In genomic region chr9:504921-505821, GRCh38 we compare ENCODE assay signal across 8 cellular contexts. TPM values are rescaled to one million over a fixed set of nuclear protein-coding genes. Genes with fewer than 3 reads are reported as not detected.
DNase-seq lines count a peak whose midpoint lies in the region; ATAC-seq and TF ChIP-seq lines count a peak whose summit lies in the region.

No MANE protein-coding gene starts in this region.

- peak; percentile 21 for DNase-seq in activated CD4-positive, alpha-beta T cell treated with anti-CD3 and anti-CD28 coated beads for 48 hours
- DNase-seq in activated CD4-positive, alpha-beta T cell treated with anti-CD3 and anti-CD28 coated beads, Interleukin-2, amount 50 U/mL, for 4 hours = no peak
- DNase-seq in activated CD4-positive, alpha-beta T cell treated with anti-CD3 and anti-CD28 coated beads, Interleukin-2, amount 10 ng/mL, durations not matched to agents 24 days and 14 days = peak; percentile 66
- DNase-seq in upper lobe of right lung (peak; percentile 71), MV-4-11 (lab: John Stamatoyannopoulos, UW) (no peak)

- H3K36me3 ChIP-seq in muscle layer of duodenum (ENCODE audit: control insufficient read depth in 1 of 2, insufficient read depth in 2 of 2, low read length in 2 of 2) (no peaks in the 10 kb centered on the region), upper lobe of right lung (no peaks in the 10 kb centered on the region)

- H3K9me3 Mint-ChIP-seq in activated CD4-positive, alpha-beta T cell treated with anti-CD3 and anti-CD28 coated beads, Interleukin-2, amount 10 ng/mL, durations not matched to agents 24 days and 14 days = no peaks in the 10 kb centered on the region

- H3K4me3 ChIP-seq in muscle layer of duodenum (ENCODE audit: low read depth in 1 of 2, low read length in 2 of 2) (peak overlapping the region; percentile 63 to 87), upper lobe of right lung (peak overlapping the region; percentile 74)

- no peaks in the 10 kb centered on the region for H3K9me3 ChIP-seq in muscle layer of duodenum (ENCODE audit: control insufficient read depth in 1 of 2, low read length in 2 of 2)
- no peaks in the 10 kb centered on the region for H3K9me3 ChIP-seq in upper lobe of right lung

- H3K27me3 ChIP-seq in muscle layer of duodenum (ENCODE audit: low read depth, low read length) = no peaks in the 10 kb centered on the region
- no peaks in the 10 kb centered on the region for H3K27me3 ChIP-seq in upper lobe of right lung

- H3K27me3 Mint-ChIP-seq in activated CD4-positive, alpha-beta T cell treated with anti-CD3 and anti-CD28 coated beads, Interleukin-2, amount 10 ng/mL, durations not matched to agents 24 days and 14 days = peaks cover 46% of the 10 kb centered on the region

- H3K36me3 Mint-ChIP-seq in activated CD4-positive, alpha-beta T cell treated with anti-CD3 and anti-CD28 coated beads, Interleukin-2, amount 10 ng/mL, durations not matched to agents 24 days and 14 days (ENCODE audit: low read depth) = no peaks in the 10 kb centered on the region

- intact Hi-C loops in activated CD4-positive, alpha-beta T cell treated with anti-CD3 and anti-CD28 coated beads, Interleukin-2, amount 10 ng/mL, durations not matched to agents 24 days and 14 days (cut with micrococcal nuclease) = loop anchor here (1.0 to 10.0 kb wide), 3 partner anchors 35 to 1510 kb away; partner anchors contain the start of gene SMARCA2
- intact Hi-C loops in upper lobe of right lung (cut with DNase I) = no loop called here

- peaks cover 3 to 5% of the 10 kb centered on the region in 2 donors for H3K4me1 ChIP-seq in muscle layer of duodenum (ENCODE audit: control insufficient read depth in 1 of 2, insufficient read depth in 2 of 2, low read length in 2 of 2)
- peaks cover 20% of the 10 kb centered on the region for H3K4me1 ChIP-seq in upper lobe of right lung

- peak; percentile 7 for ATAC-seq in HG03060 (IDR thresholded peaks at IDR 0.05; ENCODE audit: low read depth, unreplicated experiment)
- peak; percentile 28 for ATAC-seq in esophagus mucosa
- ATAC-seq in upper lobe of right lung = peak; percentile 29

- peak overlapping the region; percentile 62 for H3K4me3 Mint-ChIP-seq in activated CD4-positive, alpha-beta T cell treated with anti-CD3 and anti-CD28 coated beads, Interleukin-2, amount 10 ng/mL, durations not matched to agents 24 days and 14 days

- H3K27ac ChIP-seq in muscle layer of duodenum (ENCODE audit: low read length) (no peak overlapping the region), upper lobe of right lung (peak overlapping the region; percentile 74)

- peaks cover 8% of the 10 kb centered on the region for H3K4me1 Mint-ChIP-seq in activated CD4-positive, alpha-beta T cell treated with anti-CD3 and anti-CD28 coated beads, Interleukin-2, amount 10 ng/mL, durations not matched to agents 24 days and 14 days

- TF ChIP-seq CTCF in upper lobe of right lung (IDR thresholded peaks at IDR 0.05) = no peak

- no peak overlapping the region for H3K27ac Mint-ChIP-seq in activated CD4-positive, alpha-beta T cell treated with anti-CD3 and anti-CD28 coated beads, Interleukin-2, amount 10 ng/mL, durations not matched to agents 24 days and 14 days

RNA-seq across cellular contexts. Expression of gene KANK1, which starts 0.7 kb away (rescaled TPM):
- 2.5 and 2.8 TPM in 2 replicates for total RNA-seq in activated CD4-positive, alpha-beta T cell treated with anti-CD3 and anti-CD28 coated beads, Interleukin-2, amount 10 ng/mL, durations not matched to agents 24 days and 14 days
- 45.4 TPM for total RNA-seq in esophagus mucosa
- 53.6 TPM for total RNA-seq in upper lobe of right lung

Comparison
In these comparisons a context has a peak if more than half of its experiments do, and no peak if none do; other contexts are left out.
1. DNase-seq: peak in activated CD4-positive, alpha-beta T cell treated with anti-CD3 and anti-CD28 coated beads for 48 hours (single experiment), activated CD4-positive, alpha-beta T cell treated with anti-CD3 and anti-CD28 coated beads, Interleukin-2, amount 10 ng/mL, durations not matched to agents 24 days and 14 days (single experiment) and upper lobe of right lung (single experiment); none in activated CD4-positive, alpha-beta T cell treated with anti-CD3 and anti-CD28 coated beads, Interleukin-2, amount 50 U/mL, for 4 hours (0 of 2) and MV-4-11 (single experiment).
2. RNA of gene KANK1, which starts 0.7 kb away (total RNA-seq): 53.6 TPM in upper lobe of right lung (single experiment) and 45.4 TPM in esophagus mucosa (single experiment); 2.5 to 2.8 TPM in activated CD4-positive, alpha-beta T cell treated with anti-CD3 and anti-CD28 coated beads, Interleukin-2, amount 10 ng/mL, durations not matched to agents 24 days and 14 days; every median in the first group is over 10 times any median in the second.
3. Peak in every context shown above with its lines, with median percentiles within 50 percentile points of each other: ATAC-seq.